Comparison of ENCODE assay signal across 8 cellular contexts in the genomic region with DNA sequence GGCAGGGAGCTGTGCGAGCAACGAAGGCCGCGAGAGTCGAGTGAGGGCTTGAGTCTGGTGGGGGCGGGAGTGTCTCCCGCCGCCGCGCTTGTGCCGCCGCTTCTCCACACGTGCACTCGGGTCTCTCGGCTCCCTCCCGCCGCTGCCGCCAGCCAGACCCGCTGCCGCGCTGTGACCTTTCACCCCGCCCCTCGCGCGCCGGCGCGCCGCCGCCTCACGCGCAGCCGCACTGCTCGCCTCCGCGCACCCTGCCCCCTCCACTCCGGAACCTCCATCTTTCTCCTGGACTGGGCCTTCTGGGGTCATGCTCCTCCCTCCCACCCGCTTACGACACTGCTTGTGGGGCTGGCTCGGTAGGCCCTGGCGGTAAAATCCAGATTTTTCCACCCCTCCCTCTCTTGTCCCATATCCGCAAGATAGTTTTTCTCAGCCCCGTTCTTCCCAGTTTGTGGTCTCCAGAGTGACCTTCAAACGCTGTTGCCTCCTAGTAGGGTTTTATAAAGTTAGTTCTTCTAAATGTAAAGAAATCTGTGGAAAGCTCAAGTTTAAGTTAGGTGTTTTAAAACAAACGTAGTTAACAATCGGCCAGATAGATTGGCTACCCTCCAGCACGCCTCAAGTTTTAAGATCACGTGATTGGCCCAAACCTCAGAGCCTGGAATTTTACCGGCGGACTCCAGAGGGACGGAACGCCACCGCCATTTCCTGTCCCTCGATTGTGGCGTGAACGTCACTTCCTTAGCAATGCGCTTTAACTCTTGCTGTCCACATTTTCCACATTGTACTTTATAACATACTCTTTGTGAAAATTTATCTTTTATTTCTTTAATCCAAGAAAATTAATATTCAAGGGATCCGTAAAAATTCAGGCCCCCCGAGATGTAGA. TPM values are rescaled to one million over a fixed set of nuclear protein-coding genes. Genes with fewer than 3 reads are reported as not detected.
DNase-seq lines count a peak whose midpoint lies in the region; ATAC-seq, FAIRE-seq and TF ChIP-seq lines count a peak whose summit lies in the region.

A gene (minus strand): TSS at position 181 of the 886 bp plus-strand sequence. CDS start 300 bp downstream, outside the sequence.

- peaks cover 2% of the 10 kb centered on the region for H3K36me3 Mint-ChIP-seq in natural killer cell treated with Interleukin-12 subunit alpha and Interleukin-12 subunit beta and Interleukin-15 and Interleukin-18, amount 100 ng/mL, for 72 hours

- peak; percentile 87 for TF ChIP-seq POLR2A in H54 (IDR thresholded peaks at IDR 0.05; ENCODE audit: low read depth, low read length)

- no peaks in the 10 kb centered on the region for H3K9me3 Mint-ChIP-seq in natural killer cell treated with Interleukin-12 subunit alpha and Interleukin-12 subunit beta and Interleukin-15 and Interleukin-18, amount 100 ng/mL, for 72 hours

- H3K9me3 ChIP-seq in MG63 = no peaks in the 10 kb centered on the region

- H3K27me3 ChIP-seq in MG63 = no peaks in the 10 kb centered on the region

- peak within 1 kb of the TSS; percentile 99 to 100 for H3K27ac Mint-ChIP-seq in natural killer cell treated with Interleukin-12 subunit alpha and Interleukin-12 subunit beta and Interleukin-15 and Interleukin-18, amount 100 ng/mL, for 72 hours

- peak; percentile 96 for DNase-seq in Daoy (ENCODE audit: low read depth)
- DNase-seq in H54 (ENCODE audit: insufficient read length, low spot score) = peak; percentile 65
- DNase-seq in MG63 = peak; percentile 97
- peak; percentile 92 for DNase-seq in SHP77 treated with DMSO at 0.1 percent for 48 hours (lab: John Stamatoyannopoulos, UW)
- peak; percentile 98 for DNase-seq in activated effector memory CD4-positive, alpha-beta T cell treated with anti-CD3 and anti-CD28 coated beads, Interleukin-2, amount 50 U/mL, for 16 hours
- peak; percentile 97 for DNase-seq in fibroblast of pulmonary artery (ENCODE audit: low read depth)
- DNase-seq in natural killer cell treated with Interleukin-12 subunit alpha and Interleukin-12 subunit beta and Interleukin-15 and Interleukin-18, amount 100 ng/mL, for 72 hours (ENCODE audit: low spot score) = peak; percentile 93
- peak; percentile 96 for DNase-seq in stimulated activated naive CD8-positive, alpha-beta T cell treated with anti-CD3 and anti-CD28 coated beads, Interleukin-15, Interleukin-2, amounts not matched to agents 100 U/mL and 50 U/mL, for 24 hours

- TF ChIP-seq CTCF in fibroblast of pulmonary artery (IDR thresholded peaks at IDR 0.05; ENCODE audit: low read length, missing control alignments) = no peak

- H3K4me1 Mint-ChIP-seq in natural killer cell treated with Interleukin-12 subunit alpha and Interleukin-12 subunit beta and Interleukin-15 and Interleukin-18, amount 100 ng/mL, for 72 hours (ENCODE audit: low read depth in 2 of 2) = peaks cover 52 to 66% of the 10 kb centered on the region in 2 donors

- peak; percentile 94 for FAIRE-seq in H54 (lab: Jason Lieb, UNC)

- peak within 1 kb of the TSS; percentile 95 for H3K4me3 Mint-ChIP-seq in natural killer cell treated with Interleukin-12 subunit alpha and Interleukin-12 subunit beta and Interleukin-15 and Interleukin-18, amount 100 ng/mL, for 72 hours

- peak; percentile 85 to 92 for ATAC-seq in natural killer cell treated with Interleukin-12 subunit alpha and Interleukin-12 subunit beta and Interleukin-15 and Interleukin-18, amount 100 ng/mL, for 72 hours
- peak; percentile 72 for ATAC-seq in stimulated activated naive CD8-positive, alpha-beta T cell treated with anti-CD3 and anti-CD28 coated beads, Interleukin-15, Interleukin-2, amounts not matched to agents 100 U/mL and 50 U/mL, for 24 hours

- H3K36me3 ChIP-seq in MG63 = peaks cover 15% of the 10 kb centered on the region

- H3K27me3 Mint-ChIP-seq in natural killer cell treated with Interleukin-12 subunit alpha and Interleukin-12 subunit beta and Interleukin-15 and Interleukin-18, amount 100 ng/mL, for 72 hours = no peaks in the 10 kb centered on the region

- peak within 1 kb of the TSS; percentile 98 for H3K4me3 ChIP-seq in MG63
- peak within 1 kb of the TSS; percentile 97 for H3K4me3 ChIP-seq in fibroblast of pulmonary artery (replicated peaks; ENCODE audit: low read depth, low read length)

RNA-seq across cellular contexts. Expression of the gene that starts here (rescaled TPM):
- 284 and 420 TPM in 2 replicates for total RNA-seq in Daoy (2014; rRNA removed; shearing (Covaris generic))
- total RNA-seq in MG63 (2014; rRNA removed; shearing (Covaris generic); ENCODE audit: low replicate concordance) = 57.1 and 101 TPM in 2 replicates
- 10 to 100 TPM; 97.3 to 98.0 TPM for total RNA-seq in natural killer cell treated with Interleukin-12 subunit alpha and Interleukin-12 subunit beta and Interleukin-15 and Interleukin-18, amount 100 ng/mL, for 72 hours

Comparison
In these comparisons a context has a peak if more than half of its experiments do, and no peak if none do; other contexts are left out.
1. Peak in every context shown above with its lines: DNase-seq, ATAC-seq and H3K4me3 ChIP-seq.